Comparison of ENCODE assay signal across 8 cellular contexts in genomic region chr20:63573739-63574131, GRCh38. TPM values are rescaled to one million over a fixed set of nuclear protein-coding genes. Genes with fewer than 3 reads are reported as not detected.
DNase-seq lines count a peak whose midpoint lies in the region; ATAC-seq and TF ChIP-seq lines count a peak whose summit lies in the region.

No MANE protein-coding gene starts in this region.

- H4K20me1 ChIP-seq in PC-3 (ENCODE audit: low read length) = no peaks in the 10 kb centered on the region

- POLR2A ChIA-PET in CD8-positive, alpha-beta memory T cell (lab: Charles Lee) = interaction anchor here (0.9 to 1.9 kb wide), 3 partner anchors 36 to 54 kb away, joined by 3 to 7 read pairs (median 6); partner anchors contain the start of genes GMEB2 and PPDPF
- POLR2A ChIA-PET in PC-3 (lab: Charles Lee; ENCODE audit: unreplicated experiment) = interaction anchor here (0.6 to 1.5 kb wide), 7 partner anchors 35 to 510 kb away, joined by 3 to 21 read pairs (median 9); partner anchors contain the start of genes LKAAEAR1 and RTEL1

- peaks cover 25% of the 10 kb centered on the region for H3K4me1 ChIP-seq in CD8-positive, alpha-beta memory T cell (ENCODE audit: insufficient read depth, low read length)
- peaks cover 18% of the 10 kb centered on the region for H3K4me1 ChIP-seq in PC-3 (ENCODE audit: insufficient read depth, low read length)

- peak overlapping the region; percentile 62 for H3K4me3 ChIP-seq in CD8-positive, alpha-beta memory T cell (ENCODE audit: low read length)
- H3K4me3 ChIP-seq in PC-3 (ENCODE audit: low read length) = peak overlapping the region; percentile 77

- no peaks in the 10 kb centered on the region for H3K36me3 ChIP-seq in CD8-positive, alpha-beta memory T cell (ENCODE audit: insufficient read depth, low read length)
- no peaks in the 10 kb centered on the region for H3K36me3 ChIP-seq in PC-3 (ENCODE audit: low read depth, low read length)

- 0 out of 2 replicates have a peak overlapping the region, but pooled peaks have one; percentile 24 for H2AFZ ChIP-seq in PC-3 (ENCODE audit: low read length)

- H3K9me2 ChIP-seq in PC-3 (replicated peaks; ENCODE audit: low read length) = no peaks in the 10 kb centered on the region

- no peaks in the 10 kb centered on the region for H3F3A ChIP-seq in PC-3 (ENCODE audit: low read length, unreplicated experiment)

- peak overlapping the region; percentile 66 to 94 (median 78) for H3K4me3 Mint-ChIP-seq in CD8-positive, alpha-beta memory T cell

- peaks cover 0 to 4% of the 10 kb centered on the region in 2 donors for H3K27me3 Mint-ChIP-seq in CD8-positive, alpha-beta memory T cell

- H3K9me3 ChIP-seq in CD8-positive, alpha-beta memory T cell (ENCODE audit: low read length) = no peaks in the 10 kb centered on the region
- H3K9me3 ChIP-seq in PC-3 (ENCODE audit: low read length) = no peaks in the 10 kb centered on the region

- H3K27me3 ChIP-seq in CD8-positive, alpha-beta memory T cell (ENCODE audit: insufficient read depth, low read length, poor library complexity, severe bottlenecking) = no peaks in the 10 kb centered on the region
- no peaks in the 10 kb centered on the region for H3K27me3 ChIP-seq in PC-3 (ENCODE audit: low read length)

- CTCF ChIA-PET in CD8-positive, alpha-beta memory T cell (lab: Charles Lee) = interaction anchor here (1.0 to 4.0 kb wide), 5 partner anchors 8 to 85 kb away, joined by 3 to 20 read pairs (median 4); partner anchors contain the start of genes PPDPF, PTK6 and RTEL1
- CTCF ChIA-PET in PC-3 (lab: Charles Lee) = interaction anchor here (1.6 kb wide), 1 partner anchor 36 kb away, joined by 6 read pairs; no protein-coding TSS in a partner anchor

- peak overlapping the region; percentile 70 for H3K27ac ChIP-seq in CD8-positive, alpha-beta memory T cell (ENCODE audit: low read depth, low read length)
- H3K27ac ChIP-seq in PC-3 (ENCODE audit: low read length) = no peak overlapping the region

- H3K79me2 ChIP-seq in PC-3 (ENCODE audit: low read length) = peaks cover 12% of the 10 kb centered on the region

- H3K9me3 Mint-ChIP-seq in CD8-positive, alpha-beta memory T cell = no peaks in the 10 kb centered on the region

- peaks cover 7 to 13% (median 9%) of the 10 kb centered on the region in 3 donors for H3K4me1 Mint-ChIP-seq in CD8-positive, alpha-beta memory T cell

- no peak for DNase-seq in CD8-positive, alpha-beta memory T cell
- no peak for DNase-seq in PC-3
- no peak for DNase-seq in omental fat pad (ENCODE audit: low spot score)
- no peak for DNase-seq in SK-N-DZ (ENCODE audit: low spot score)
- no peak for DNase-seq in AG20443 (ENCODE audit: low spot score)
- no peak for DNase-seq in activated CD4-positive, alpha-beta T cell treated with anti-CD3 and anti-CD28 coated beads, Interleukin-2, amount 50 U/mL, for 1 hour

- peak overlapping the region in 7 of 8 donors; percentile 3 to 94 (median 80) for H3K27ac Mint-ChIP-seq in CD8-positive, alpha-beta memory T cell

- H3K4me2 ChIP-seq in PC-3 (ENCODE audit: low read length) = peak overlapping the region; percentile 93

- BruUV-seq in PC-3 (replicated peaks; lab: Mats Ljungman, UMichigan) = no TSS peak

- ATAC-seq in PC-3 = peak; percentile 39
- ATAC-seq in esophagus mucosa = peak; percentile 15
- peak; percentile 30 for ATAC-seq in omental fat pad (ENCODE audit: low FRiP score)
- ATAC-seq in HG02610 (IDR thresholded peaks at IDR 0.05; ENCODE audit: unreplicated experiment) = no peak

- H3K9ac ChIP-seq in PC-3 (ENCODE audit: low read length) = peak overlapping the region; percentile 68

- H3K36me3 Mint-ChIP-seq in CD8-positive, alpha-beta memory T cell = no peaks in the 10 kb centered on the region

- intact Hi-C loops in PC-3 (cut with micrococcal nuclease) = loop anchor here (2.0 kb wide), 1 partner anchor 35 kb away; no protein-coding TSS in a partner anchor

- TF ChIP-seq CTCF in PC-3 (conservative IDR thresholded peaks at IDR 0.05; ENCODE audit: low read depth, low read length) (no peak), omental fat pad (IDR thresholded peaks at IDR 0.05) (no peak)

RNA-seq across cellular contexts. Expression of gene HELZ2, which starts 0.3 kb away (rescaled TPM):
- 1 to 10 TPM; 7.4 to 8.7 TPM for total RNA-seq in CD8-positive, alpha-beta memory T cell
- polyA plus RNA-seq in CD8-positive, alpha-beta memory T cell = 9.8 TPM
- total RNA-seq in PC-3 (2014; rRNA removed) (33.4 and 77.2 TPM in 2 replicates), esophagus mucosa (32.0 TPM), omental fat pad (10 to 100 TPM; 12.1 to 58.1 (median 31.8) TPM)
- polyA plus RNA-seq in SK-N-DZ (2014; cell fraction: cytosol; rRNA removed) = 0.23 and 0.97 TPM in 2 replicates
- polyA plus RNA-seq in SK-N-DZ (2014; cell fraction: nucleus; rRNA removed) = 0.69 and 1.7 TPM in 2 replicates

RNA-seq across cellular contexts. Expression of gene FNDC11, which starts 19.8 kb away (rescaled TPM):
- total RNA-seq in CD8-positive, alpha-beta memory T cell = under 1 TPM; 0.13 to 0.26 TPM
- not detected for polyA plus RNA-seq in CD8-positive, alpha-beta memory T cell
- total RNA-seq in PC-3 (2014; rRNA removed) (0.40 and 1.8 TPM in 2 replicates), esophagus mucosa (0.28 TPM), omental fat pad (under 1 TPM in 2 of 4 donors, not detected in 2; 0.19 to 0.38 TPM)
- 0.09 and 0.43 TPM in 2 replicates for polyA plus RNA-seq in SK-N-DZ (2014; cell fraction: cytosol; rRNA removed)
- 0.76 and 0.86 TPM in 2 replicates for polyA plus RNA-seq in SK-N-DZ (2014; cell fraction: nucleus; rRNA removed)

RNA-seq across cellular contexts. Expression of gene SRMS, which starts 26.2 kb away (rescaled TPM):
- total RNA-seq in CD8-positive, alpha-beta memory T cell = not detected
- polyA plus RNA-seq in CD8-positive, alpha-beta memory T cell = not detected
- total RNA-seq in PC-3 (2014; rRNA removed) = 0.22 and 0.63 TPM in 2 replicates
- total RNA-seq in esophagus mucosa = 0.44 TPM
- not detected for total RNA-seq in omental fat pad
- polyA plus RNA-seq in SK-N-DZ (2014; cell fraction: cytosol; rRNA removed) = not detected in 2 replicates
- not detected in 2 replicates for polyA plus RNA-seq in SK-N-DZ (2014; cell fraction: nucleus; rRNA removed)

RNA-seq across cellular contexts. Expression of gene PTK6, which starts 36.6 kb away (rescaled TPM):
- total RNA-seq in CD8-positive, alpha-beta memory T cell = under 1 TPM; 0.18 to 0.31 TPM
- polyA plus RNA-seq in CD8-positive, alpha-beta memory T cell = 0.16 TPM
- total RNA-seq in PC-3 (2014; rRNA removed) (11.1 and 15.1 TPM in 2 replicates), esophagus mucosa (92.7 TPM), omental fat pad (under 1 TPM in 3 of 4 donors, not detected in 1; 0.12 to 0.63 (median 0.28) TPM)
- not detected in 2 replicates for polyA plus RNA-seq in SK-N-DZ (2014; cell fraction: cytosol; rRNA removed)
- not detected in 2 replicates for polyA plus RNA-seq in SK-N-DZ (2014; cell fraction: nucleus; rRNA removed)

RNA-seq across cellular contexts. Expression of gene GMEB2, which starts 53.2 kb away (rescaled TPM):
- total RNA-seq in CD8-positive, alpha-beta memory T cell = 10 to 100 TPM; 14.3 to 15.5 TPM
- 14.8 TPM for polyA plus RNA-seq in CD8-positive, alpha-beta memory T cell
- 13.7 and 21.9 TPM in 2 replicates for total RNA-seq in PC-3 (2014; rRNA removed)
- total RNA-seq in esophagus mucosa = 6.9 TPM
- total RNA-seq in omental fat pad = 10 to 100 TPM in 1 of 4 donors, 1 to 10 TPM in 3; 6.6 to 12.8 (median 9.2) TPM
- 21.0 and 24.1 TPM in 2 replicates for polyA plus RNA-seq in SK-N-DZ (2014; cell fraction: cytosol; rRNA removed)
- 27.4 and 33.7 TPM in 2 replicates for polyA plus RNA-seq in SK-N-DZ (2014; cell fraction: nucleus; rRNA removed)
